In genomic region chr17:28320215-28321061, GRCh38 we compare ENCODE assay signal across 9 cellular contexts. TPM values are rescaled to one million over a fixed set of nuclear protein-coding genes. Genes with fewer than 3 reads are reported as not detected.
DNase-seq lines count a peak whose midpoint lies in the region; ATAC-seq, FAIRE-seq and TF ChIP-seq lines count a peak whose summit lies in the region.
"Had no signal": no experiment of that assay in that cellular context is flagged by ENCODE, and none has a peak within 500 bp of the region (broad histone marks: within the 10 kb centered on the region; RNA-seq: fewer than 3 reads in every experiment).

No MANE protein-coding gene starts in this region.

- TF ChIP-seq CTCF in keratinocyte (optimal IDR thresholded peaks at IDR 0.05 in 1 of 3, IDR thresholded peaks at IDR 0.05 in 1 of 3, conservative IDR thresholded peaks at IDR 0.05 in 1 of 3; ENCODE audit: extremely low read depth in 1 of 3, insufficient read depth in 2 of 3, low read length in 3 of 3): no peak
- TF ChIP-seq CTCF in upper lobe of left lung (IDR thresholded peaks at IDR 0.05): no peak
- no peak for TF ChIP-seq CTCF in ovary (IDR thresholded peaks at IDR 0.05)

- H3K9me1 ChIP-seq in keratinocyte (ENCODE audit: control insufficient read depth, extremely low read depth, insufficient read depth, low read length): no peaks in the 10 kb centered on the region

- CTCF ChIA-PET in activated naive CD4-positive, alpha-beta T cell treated with anti-CD3 and anti-CD28 coated beads, Interleukin-2, amount 10 ng/mL, durations not matched to agents 7 days and 5 days (lab: Charles Lee): no interaction called here
- CTCF ChIA-PET in activated CD8-positive, alpha-beta T cell treated with anti-CD3 and anti-CD28 coated beads, Interleukin-2, amount 10 ng/mL, durations not matched to agents 7 days and 5 days (lab: Charles Lee): interaction anchor here (0.7 to 1.7 kb wide), 5 partner anchors 8 to 427 kb away, joined by 3 to 8 read pairs (median 3); partner anchors contain the start of genes IFT20, LYRM9 and TNFAIP1

- peak overlapping the region; percentile 61 to 95 (median 92) for H3K4me3 ChIP-seq in keratinocyte (ENCODE audit: control insufficient read depth in 2 of 3, extremely low read depth in 1 of 3, insufficient read depth in 2 of 3, low read depth in 1 of 3, low read length in 3 of 3)
- peak overlapping the region in 3 of 4 donors; percentile 71 to 78 (median 77) for H3K4me3 ChIP-seq in upper lobe of left lung
- no peak overlapping the region for H3K4me3 ChIP-seq in ovary

- H4K20me1 ChIP-seq in keratinocyte (ENCODE audit: control insufficient read depth, extremely low read depth, insufficient read depth, low read length): no peaks in the 10 kb centered on the region

- no peaks in the 10 kb centered on the region for H3K9me3 ChIP-seq in keratinocyte (ENCODE audit: control insufficient read depth, low read depth, low read length)
- no peaks in the 10 kb centered on the region for H3K9me3 ChIP-seq in upper lobe of left lung
- H3K9me3 ChIP-seq in ovary: no peaks in the 10 kb centered on the region

- DNase-seq in activated naive CD4-positive, alpha-beta T cell treated with anti-CD3 and anti-CD28 coated beads, Interleukin-2, amount 10 ng/mL, durations not matched to agents 7 days and 5 days: no peak
- DNase-seq in activated naive CD4-positive, alpha-beta T cell (lab: John Stamatoyannopoulos, UW): no peak
- no peak for DNase-seq in activated CD8-positive, alpha-beta T cell treated with anti-CD3 and anti-CD28 coated beads, Interleukin-2, amount 10 ng/mL, durations not matched to agents 7 days and 5 days
- no peak for DNase-seq in keratinocyte (ENCODE audit: low read depth, low spot score)
- no peak for DNase-seq in upper lobe of left lung
- no peak for DNase-seq in ovary
- no peak for DNase-seq in COR-L47 (lab: John Stamatoyannopoulos, UW)

- no peak for FAIRE-seq in keratinocyte (lab: Jason Lieb, UNC)

- H2AFZ ChIP-seq in keratinocyte (ENCODE audit: control insufficient read depth, low read length): no peak overlapping the region

- peak overlapping the region; percentile 68 for H3K27ac ChIP-seq in keratinocyte (ENCODE audit: control insufficient read depth, insufficient read depth, low read length)
- H3K27ac ChIP-seq in upper lobe of left lung: no peak overlapping the region
- H3K27ac ChIP-seq in ovary: no peak overlapping the region

- H3K79me2 ChIP-seq in keratinocyte (ENCODE audit: control insufficient read depth, insufficient read depth, low read length): peaks cover 46% of the 10 kb centered on the region

- intact Hi-C loops in ovary (cut with DNase I): loop anchor here in 1 of 4 donors (10.0 kb wide), 1 partner anchor 286 kb away; no protein-coding TSS in a partner anchor

- H3K4me3 Mint-ChIP-seq in activated naive CD4-positive, alpha-beta T cell treated with anti-CD3 and anti-CD28 coated beads, Interleukin-2, amount 10 ng/mL, durations not matched to agents 7 days and 5 days: peak overlapping the region; percentile 83
- peak overlapping the region; percentile 93 for H3K4me3 Mint-ChIP-seq in activated CD8-positive, alpha-beta T cell treated with anti-CD3 and anti-CD28 coated beads, Interleukin-2, amount 10 ng/mL, durations not matched to agents 7 days and 5 days

- H3K4me1 ChIP-seq in keratinocyte (ENCODE audit: control insufficient read depth, extremely low read depth, insufficient read depth, low read length) (peaks cover 22% of the 10 kb centered on the region), upper lobe of left lung (peaks cover 11 to 38% (median 29%) of the 10 kb centered on the region in 4 donors), ovary (ENCODE audit: insufficient read depth) (peaks cover 6% of the 10 kb centered on the region)

- H3K4me1 Mint-ChIP-seq in activated naive CD4-positive, alpha-beta T cell treated with anti-CD3 and anti-CD28 coated beads, Interleukin-2, amount 10 ng/mL, durations not matched to agents 7 days and 5 days: peaks cover 42% of the 10 kb centered on the region
- peaks cover 43% of the 10 kb centered on the region for H3K4me1 Mint-ChIP-seq in activated CD8-positive, alpha-beta T cell treated with anti-CD3 and anti-CD28 coated beads, Interleukin-2, amount 10 ng/mL, durations not matched to agents 7 days and 5 days (ENCODE audit: low read depth)

- no peak for TF ChIP-seq POLR2A in upper lobe of left lung (IDR thresholded peaks at IDR 0.05)
- TF ChIP-seq POLR2A in ovary (IDR thresholded peaks at IDR 0.05): no peak

- peak overlapping the region; percentile 5 for H3K27ac Mint-ChIP-seq in activated naive CD4-positive, alpha-beta T cell treated with anti-CD3 and anti-CD28 coated beads, Interleukin-2, amount 10 ng/mL, durations not matched to agents 7 days and 5 days
- peak overlapping the region; percentile 87 for H3K27ac Mint-ChIP-seq in activated CD8-positive, alpha-beta T cell treated with anti-CD3 and anti-CD28 coated beads, Interleukin-2, amount 10 ng/mL, durations not matched to agents 7 days and 5 days

- H3K9ac ChIP-seq in keratinocyte (ENCODE audit: control insufficient read depth, extremely low read depth, insufficient read depth, low read length): peak overlapping the region; percentile 82

- no peaks in the 10 kb centered on the region for H3K9me3 Mint-ChIP-seq in activated naive CD4-positive, alpha-beta T cell treated with anti-CD3 and anti-CD28 coated beads, Interleukin-2, amount 10 ng/mL, durations not matched to agents 7 days and 5 days
- H3K9me3 Mint-ChIP-seq in activated CD8-positive, alpha-beta T cell treated with anti-CD3 and anti-CD28 coated beads, Interleukin-2, amount 10 ng/mL, durations not matched to agents 7 days and 5 days (ENCODE audit: insufficient read depth): no peaks in the 10 kb centered on the region

- peak overlapping the region; percentile 97 for H3K4me2 ChIP-seq in keratinocyte (ENCODE audit: control insufficient read depth, extremely low read depth, insufficient read depth, low read depth, low read length)

- no peak for ATAC-seq in activated CD8-positive, alpha-beta T cell treated with anti-CD3 and anti-CD28 coated beads, Interleukin-2, amount 10 ng/mL, durations not matched to agents 7 days and 5 days
- ATAC-seq in upper lobe of left lung (ENCODE audit: low FRiP score in 2 of 2) (no peak), GM21381 (IDR thresholded peaks at IDR 0.05; ENCODE audit: unreplicated experiment) (no peak)

- H3K27me3 ChIP-seq in keratinocyte (ENCODE audit: control insufficient read depth, extremely low read depth, insufficient read depth, low read length) (no peaks in the 10 kb centered on the region), upper lobe of left lung (peaks cover 0 to 3% (median 0%) of the 10 kb centered on the region in 4 donors), ovary (no peaks in the 10 kb centered on the region)

- WGBS in upper lobe of left lung, 2 donors: 72 to 79% methylated on average over 8 of the region's 8 CpGs
- 60 to 66% (median 66%) methylated on average over 8 of the region's 8 CpGs for whole genome bisulfite sequencing in ovary, 3 donors

- peaks cover 11% of the 10 kb centered on the region for H3K27me3 Mint-ChIP-seq in activated naive CD4-positive, alpha-beta T cell treated with anti-CD3 and anti-CD28 coated beads, Interleukin-2, amount 10 ng/mL, durations not matched to agents 7 days and 5 days
- H3K27me3 Mint-ChIP-seq in activated CD8-positive, alpha-beta T cell treated with anti-CD3 and anti-CD28 coated beads, Interleukin-2, amount 10 ng/mL, durations not matched to agents 7 days and 5 days (ENCODE audit: low read depth): no peaks in the 10 kb centered on the region

- H3K36me3 ChIP-seq in keratinocyte (ENCODE audit: control insufficient read depth in 2 of 2, extremely low read depth in 1 of 2, insufficient read depth in 2 of 2, low read length in 2 of 2) (peaks cover 0 to 2% of the 10 kb centered on the region in 2 experiments), upper lobe of left lung (no peaks in the 10 kb centered on the region), ovary (no peaks in the 10 kb centered on the region)

- TF ChIP-seq EP300 in upper lobe of left lung (IDR thresholded peaks at IDR 0.05): no peak
- TF ChIP-seq EP300 in ovary (IDR thresholded peaks at IDR 0.05): no peak

- dilution Hi-C loops in keratinocyte (cut with MboI; ENCODE audit: extremely low pct_ligation_motif_present, low sequenced_read_pairs): no loop called here

- POLR2A ChIA-PET in activated CD8-positive, alpha-beta T cell treated with anti-CD3 and anti-CD28 coated beads, Interleukin-2, amount 10 ng/mL, durations not matched to agents 7 days and 5 days (lab: Charles Lee): interaction anchor here (0.8 to 2.6 kb wide), 3 partner anchors 15 to 428 kb away, joined by 3 to 16 read pairs (median 3); partner anchors contain the start of genes IFT20, LYRM9, POLDIP2 and TNFAIP1

- H3K36me3 Mint-ChIP-seq in activated naive CD4-positive, alpha-beta T cell treated with anti-CD3 and anti-CD28 coated beads, Interleukin-2, amount 10 ng/mL, durations not matched to agents 7 days and 5 days: peaks cover 7% of the 10 kb centered on the region
- H3K36me3 Mint-ChIP-seq in activated CD8-positive, alpha-beta T cell treated with anti-CD3 and anti-CD28 coated beads, Interleukin-2, amount 10 ng/mL, durations not matched to agents 7 days and 5 days (ENCODE audit: low read depth): peaks cover 6% of the 10 kb centered on the region

RNA-seq across cellular contexts. Expression of gene TMEM97, which starts 1.4 kb away (rescaled TPM):
- total RNA-seq in activated CD8-positive, alpha-beta T cell treated with anti-CD3 and anti-CD28 coated beads, Interleukin-2, amount 10 ng/mL, durations not matched to agents 7 days and 5 days: 10 to 100 TPM; 31.2 to 32.0 TPM
- polyA plus RNA-seq in keratinocyte (12.6 to 50.9 TPM (median 29.9 TPM) in 3 replicates), ovary (10 to 100 TPM; 20.3 to 93.0 TPM)
- 1.9 TPM for polyA plus RNA-seq in keratinocyte (2011; ENCODE audit: low read depth)
- 10.4 and 23.9 TPM in 2 replicates for polyA plus RNA-seq in keratinocyte (2011; cell fraction: cytosol; rRNA removed)
- 10.6 and 11.3 TPM in 2 replicates for polyA plus RNA-seq in keratinocyte (2011; cell fraction: nucleus; rRNA removed)
- polyA plus RNA-seq in keratinocyte (2012; ENCODE audit: low replicate concordance): 5.7 and 23.0 TPM in 2 replicates
- polyA minus RNA-seq in keratinocyte: 11.4 to 30.9 TPM (median 26.0 TPM) in 3 replicates
- 11.1 TPM for polyA minus RNA-seq in keratinocyte (2011; cell fraction: cytosol; rRNA and poly(A)+ RNA removed)
- polyA minus RNA-seq in keratinocyte (2011; cell fraction: nucleus; rRNA and poly(A)+ RNA removed): 5.0 and 6.1 TPM in 2 replicates
- total RNA-seq in upper lobe of left lung (10 to 100 TPM; 19.8 to 47.9 (median 37.6) TPM), ovary (10 to 100 TPM; 18.7 to 74.4 (median 26.0) TPM)

RNA-seq across cellular contexts. Expression of gene IFT20, which starts 14.8 kb away (rescaled TPM):
- 10 to 100 TPM; 20.7 to 22.7 TPM for total RNA-seq in activated CD8-positive, alpha-beta T cell treated with anti-CD3 and anti-CD28 coated beads, Interleukin-2, amount 10 ng/mL, durations not matched to agents 7 days and 5 days
- polyA plus RNA-seq in keratinocyte (19.9 to 28.7 TPM (median 27.1 TPM) in 3 replicates), ovary (10 to 100 TPM; 39.4 to 44.3 TPM)
- 58.3 TPM for polyA plus RNA-seq in keratinocyte (2011; ENCODE audit: low read depth)
- 19.9 and 24.8 TPM in 2 replicates for polyA plus RNA-seq in keratinocyte (2011; cell fraction: cytosol; rRNA removed)
- polyA plus RNA-seq in keratinocyte (2011; cell fraction: nucleus; rRNA removed): 13.1 and 21.9 TPM in 2 replicates
- polyA plus RNA-seq in keratinocyte (2012; ENCODE audit: low replicate concordance): 17.5 and 39.5 TPM in 2 replicates
- 3.1 to 9.9 TPM (median 9.8 TPM) in 3 replicates for polyA minus RNA-seq in keratinocyte
- polyA minus RNA-seq in keratinocyte (2011; cell fraction: cytosol; rRNA and poly(A)+ RNA removed): 11.3 TPM
- polyA minus RNA-seq in keratinocyte (2011; cell fraction: nucleus; rRNA and poly(A)+ RNA removed): 1.5 and 5.0 TPM in 2 replicates
- total RNA-seq in upper lobe of left lung (10 to 100 TPM; 28.6 to 60.8 (median 44.3) TPM), ovary (10 to 100 TPM; 20.2 to 49.2 (median 24.3) TPM)

RNA-seq across cellular contexts. Expression of gene TNFAIP1, which starts 15.1 kb away (rescaled TPM):
- 10 to 100 TPM; 16.3 to 19.7 TPM for total RNA-seq in activated CD8-positive, alpha-beta T cell treated with anti-CD3 and anti-CD28 coated beads, Interleukin-2, amount 10 ng/mL, durations not matched to agents 7 days and 5 days
- polyA plus RNA-seq in keratinocyte: 63.1 to 84.6 TPM (median 82.0 TPM) in 3 replicates
- polyA plus RNA-seq in keratinocyte (2011; ENCODE audit: low read depth): 30.8 TPM
- 90.5 and 105 TPM in 2 replicates for polyA plus RNA-seq in keratinocyte (2011; cell fraction: cytosol; rRNA removed)
- 105 and 118 TPM in 2 replicates for polyA plus RNA-seq in keratinocyte (2011; cell fraction: nucleus; rRNA removed)
- polyA plus RNA-seq in keratinocyte (2012; ENCODE audit: low replicate concordance): 51.5 and 59.5 TPM in 2 replicates
- 78.9 to 236 TPM (median 118 TPM) in 3 replicates for polyA minus RNA-seq in keratinocyte
- 67.0 TPM for polyA minus RNA-seq in keratinocyte (2011; cell fraction: cytosol; rRNA and poly(A)+ RNA removed)
- 49.1 and 75.9 TPM in 2 replicates for polyA minus RNA-seq in keratinocyte (2011; cell fraction: nucleus; rRNA and poly(A)+ RNA removed)
- 10 to 100 TPM; 27.2 to 74.3 (median 46.4) TPM for total RNA-seq in upper lobe of left lung
- total RNA-seq in ovary: 10 to 100 TPM; 13.5 to 36.3 (median 31.5) TPM
- polyA plus RNA-seq in ovary: 10 to 100 TPM; 13.4 to 37.9 TPM

RNA-seq across cellular contexts. Expression of gene POLDIP2, which starts 36.9 kb away (rescaled TPM):
- total RNA-seq in activated CD8-positive, alpha-beta T cell treated with anti-CD3 and anti-CD28 coated beads, Interleukin-2, amount 10 ng/mL, durations not matched to agents 7 days and 5 days: 10 to 100 TPM; 68.1 to 73.9 TPM
- polyA plus RNA-seq in keratinocyte (88.7 to 105 TPM (median 90.2 TPM) in 3 replicates), ovary (100 to 1,000 TPM in 1 of 2 donors, 10 to 100 TPM in 1; 43.4 to 110 TPM)
- polyA plus RNA-seq in keratinocyte (2011; ENCODE audit: low read depth): 20.9 TPM
- polyA plus RNA-seq in keratinocyte (2011; cell fraction: cytosol; rRNA removed): 84.0 and 88.6 TPM in 2 replicates
- polyA plus RNA-seq in keratinocyte (2011; cell fraction: nucleus; rRNA removed): 46.4 and 52.3 TPM in 2 replicates
- 84.6 and 91.7 TPM in 2 replicates for polyA plus RNA-seq in keratinocyte (2012; ENCODE audit: low replicate concordance)
- 69.6 to 107 TPM (median 72.8 TPM) in 3 replicates for polyA minus RNA-seq in keratinocyte
- polyA minus RNA-seq in keratinocyte (2011; cell fraction: cytosol; rRNA and poly(A)+ RNA removed): 70.4 TPM
- 19.5 and 30.5 TPM in 2 replicates for polyA minus RNA-seq in keratinocyte (2011; cell fraction: nucleus; rRNA and poly(A)+ RNA removed)
- total RNA-seq in upper lobe of left lung (10 to 100 TPM; 50.3 to 74.5 (median 60.0) TPM), ovary (10 to 100 TPM; 37.4 to 82.6 (median 59.6) TPM)

RNA-seq across cellular contexts. Expression of gene SEBOX, which starts 44.6 kb away (rescaled TPM):
- not detected for total RNA-seq in activated CD8-positive, alpha-beta T cell treated with anti-CD3 and anti-CD28 coated beads, Interleukin-2, amount 10 ng/mL, durations not matched to agents 7 days and 5 days
- polyA plus RNA-seq in keratinocyte (not detected in 3 replicates), ovary (not detected)
- polyA plus RNA-seq in keratinocyte (2011; ENCODE audit: low read depth): not detected
- polyA plus RNA-seq in keratinocyte (2011; cell fraction: cytosol; rRNA removed): not detected in 2 replicates
- not detected in 2 replicates for polyA plus RNA-seq in keratinocyte (2011; cell fraction: nucleus; rRNA removed)
- not detected in 2 replicates for polyA plus RNA-seq in keratinocyte (2012; ENCODE audit: low replicate concordance)
- not detected in 3 replicates for polyA minus RNA-seq in keratinocyte
- not detected for polyA minus RNA-seq in keratinocyte (2011; cell fraction: cytosol; rRNA and poly(A)+ RNA removed)
- polyA minus RNA-seq in keratinocyte (2011; cell fraction: nucleus; rRNA and poly(A)+ RNA removed): not detected in 2 replicates
- total RNA-seq in upper lobe of left lung (not detected), ovary (not detected)
- total RNA-seq: myocyte had no signal
